In the genomic region with DNA sequence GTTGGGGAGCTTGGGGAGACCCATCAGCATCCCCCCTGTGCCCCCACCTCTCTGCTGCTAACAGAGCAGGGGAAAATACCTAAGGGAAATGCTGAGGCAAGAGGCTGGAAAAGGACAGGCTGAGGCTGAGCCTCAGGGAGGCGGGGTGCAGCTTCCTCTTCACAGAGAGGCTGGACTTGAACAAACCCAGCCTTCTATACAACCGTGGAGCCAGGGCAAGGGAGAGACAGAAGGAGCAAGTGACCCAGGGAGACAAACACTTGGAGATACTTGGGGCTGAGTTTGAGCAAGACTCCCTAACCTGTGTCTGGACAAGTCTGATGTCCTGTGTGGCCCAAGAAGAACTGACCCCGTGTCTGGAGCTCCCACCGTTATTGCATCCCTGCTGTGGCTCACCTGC, we compare ENCODE assay signal across 14 cellular contexts. TPM values are rescaled to one million over a fixed set of nuclear protein-coding genes. Genes with fewer than 3 reads are reported as not detected.
A peak's percentile ranks its signal among the peaks of the same experiment; 100 is the strongest.
DNase-seq lines count a peak whose midpoint lies in the region; ATAC-seq and TF ChIP-seq lines count a peak whose summit lies in the region.
"Had no signal": no experiment of that assay in that cellular context is flagged by ENCODE, and none has a peak within 500 bp of the region (broad histone marks: within the 10 kb centered on the region; RNA-seq: fewer than 3 reads in every experiment).

Gene SLCO2B1 (plus strand): TSS at position 229 of the 400 bp plus-strand sequence. CDS start 275 bp downstream, outside the sequence.

- TF ChIP-seq CTCF in left lung (IDR thresholded peaks at IDR 0.05) (no peak), vagina (IDR thresholded peaks at IDR 0.05) (no peak)

- peaks cover 18% of the 10 kb centered on the region for H3K27me3 Mint-ChIP-seq in activated naive CD8-positive, alpha-beta T cell treated with anti-CD3 and anti-CD28 coated beads, Interleukin-2, amount 10 ng/mL, durations not matched to agents 7 days and 5 days
- no peaks in the 10 kb centered on the region for H3K27me3 Mint-ChIP-seq in activated naive CD8-positive, alpha-beta T cell treated with anti-CD3 and anti-CD28 coated beads for 36 hours

- H3K4me1 Mint-ChIP-seq in activated naive CD8-positive, alpha-beta T cell treated with anti-CD3 and anti-CD28 coated beads, Interleukin-2, amount 10 ng/mL, durations not matched to agents 7 days and 5 days: peaks cover 7% of the 10 kb centered on the region
- H3K4me1 Mint-ChIP-seq in activated naive CD8-positive, alpha-beta T cell treated with anti-CD3 and anti-CD28 coated beads for 36 hours: no peaks in the 10 kb centered on the region

- H3K9me3 ChIP-seq in left lung: no peaks in the 10 kb centered on the region
- no peaks in the 10 kb centered on the region for H3K9me3 ChIP-seq in vagina
- H3K9me3 ChIP-seq: A549 had no signal

- peak within 1 kb of the TSS; percentile 19 for H3K27ac Mint-ChIP-seq in activated naive CD8-positive, alpha-beta T cell treated with anti-CD3 and anti-CD28 coated beads, Interleukin-2, amount 10 ng/mL, durations not matched to agents 7 days and 5 days
- H3K27ac Mint-ChIP-seq in activated naive CD8-positive, alpha-beta T cell treated with anti-CD3 and anti-CD28 coated beads for 36 hours: no peak within 1 kb of the TSS
- H3K27ac Mint-ChIP-seq: activated naive CD8-positive, alpha-beta T cell treated with anti-CD3 and anti-CD28 coated beads, Interleukin-2, amount 50 U/mL, for 24 hours had no signal

- ATAC-seq in activated naive CD8-positive, alpha-beta T cell treated with anti-CD3 and anti-CD28 coated beads, Interleukin-2, amount 10 ng/mL, durations not matched to agents 7 days and 5 days (ENCODE audit: low read depth): no peak
- ATAC-seq in left lung: peak; percentile 47
- ATAC-seq in HG03520 (IDR thresholded peaks at IDR 0.05; ENCODE audit: unreplicated experiment): no peak
- ATAC-seq: activated naive CD8-positive, alpha-beta T cell treated with anti-CD3 and anti-CD28 coated beads, Interleukin-2, amount 50 U/mL, for 24 hours; naive thymus-derived CD8-positive, alpha-beta T cell had no signal

- TF ChIP-seq POLR2A in vagina (IDR thresholded peaks at IDR 0.05): no peak

- H3K4me3 ChIP-seq in left lung: peak within 1 kb of the TSS; percentile 21 to 53
- peak within 1 kb of the TSS; percentile 48 for H3K4me3 ChIP-seq in rectal smooth muscle tissue (ENCODE audit: low read length)
- peak within 1 kb of the TSS in 1 of 2 donors; percentile 29 for H3K4me3 ChIP-seq in vagina
- H3K4me3 ChIP-seq: A549 had no signal

- POLR2A ChIA-PET in activated naive CD8-positive, alpha-beta T cell treated with anti-CD3 and anti-CD28 coated beads, Interleukin-2, amount 10 ng/mL, durations not matched to agents 7 days and 5 days (lab: Charles Lee): interaction anchor here (0.5 kb wide), 1 partner anchor 496 kb away, joined by 4 read pairs; no protein-coding TSS in a partner anchor

- H3K4me1 ChIP-seq in left lung: peaks cover 4 to 71% of the 10 kb centered on the region in 2 donors
- no peaks in the 10 kb centered on the region for H3K4me1 ChIP-seq in rectal smooth muscle tissue (ENCODE audit: control insufficient read depth, insufficient read depth, low read length)
- no peaks in the 10 kb centered on the region for H3K4me1 ChIP-seq in vagina

- peak within 1 kb of the TSS; percentile 26 to 46 for H3K27ac ChIP-seq in left lung
- peak within 1 kb of the TSS; percentile 12 for H3K27ac ChIP-seq in rectal smooth muscle tissue (ENCODE audit: low read depth, low read length)
- H3K27ac ChIP-seq in vagina: no peak within 1 kb of the TSS
- H3K27ac ChIP-seq: A549 had no signal

- no peaks in the 10 kb centered on the region for H3K36me3 Mint-ChIP-seq in activated naive CD8-positive, alpha-beta T cell treated with anti-CD3 and anti-CD28 coated beads, Interleukin-2, amount 10 ng/mL, durations not matched to agents 7 days and 5 days
- H3K36me3 Mint-ChIP-seq in activated naive CD8-positive, alpha-beta T cell treated with anti-CD3 and anti-CD28 coated beads for 36 hours: no peaks in the 10 kb centered on the region
- H3K36me3 Mint-ChIP-seq: naive thymus-derived CD8-positive, alpha-beta T cell had no signal

- H3K4me3 Mint-ChIP-seq in activated naive CD8-positive, alpha-beta T cell treated with anti-CD3 and anti-CD28 coated beads, Interleukin-2, amount 10 ng/mL, durations not matched to agents 7 days and 5 days: no peak within 1 kb of the TSS
- H3K4me3 Mint-ChIP-seq in activated naive CD8-positive, alpha-beta T cell treated with anti-CD3 and anti-CD28 coated beads for 36 hours: no peak within 1 kb of the TSS
- H3K4me3 Mint-ChIP-seq: activated naive CD8-positive, alpha-beta T cell treated with anti-CD3 and anti-CD28 coated beads, Interleukin-2, amount 50 U/mL, for 24 hours; naive thymus-derived CD8-positive, alpha-beta T cell had no signal

- no peak for DNase-seq in activated naive CD8-positive, alpha-beta T cell treated with anti-CD3 and anti-CD28 coated beads, Interleukin-2, amount 10 ng/mL, durations not matched to agents 7 days and 5 days
- no peak for DNase-seq in activated naive CD8-positive, alpha-beta T cell treated with anti-CD3 and anti-CD28 coated beads for 36 hours
- DNase-seq in left lung (no peak), vagina (ENCODE audit: extremely low spot score in 2 of 2) (no peak), NCI-H146 (lab: John Stamatoyannopoulos, UW) (no peak), NCI-H1436 treated with DMSO at 0.1 percent for 48 hours (lab: John Stamatoyannopoulos, UW) (no peak)
- DNase-seq: activated CD8-positive, alpha-beta memory T cell treated with anti-CD3 and anti-CD28 coated beads for 24 hours; activated naive CD8-positive, alpha-beta T cell treated with anti-CD3 and anti-CD28 coated beads, Interleukin-2, amount 50 U/mL, for 24 hours; DMS79 treated with DMSO at 0.1 percent for 48 hours; stimulated activated naive CD4-positive, alpha-beta T cell treated with Interleukin-2 at 50 U/mL for 16 hours had no signal

- H3K9me3 Mint-ChIP-seq in activated naive CD8-positive, alpha-beta T cell treated with anti-CD3 and anti-CD28 coated beads, Interleukin-2, amount 10 ng/mL, durations not matched to agents 7 days and 5 days: no peaks in the 10 kb centered on the region
- H3K9me3 Mint-ChIP-seq in activated naive CD8-positive, alpha-beta T cell treated with anti-CD3 and anti-CD28 coated beads for 36 hours: no peaks in the 10 kb centered on the region
- H3K9me3 Mint-ChIP-seq: activated naive CD8-positive, alpha-beta T cell treated with anti-CD3 and anti-CD28 coated beads, Interleukin-2, amount 50 U/mL, for 24 hours; naive thymus-derived CD8-positive, alpha-beta T cell had no signal

- H3K27me3 ChIP-seq in left lung (no peaks in the 10 kb centered on the region), rectal smooth muscle tissue (ENCODE audit: control insufficient read depth, insufficient read depth, low read length) (no peaks in the 10 kb centered on the region), vagina (no peaks in the 10 kb centered on the region)

- peak within 1 kb of the TSS; percentile 1 for H3K9ac ChIP-seq in rectal smooth muscle tissue (ENCODE audit: low read length)

- H3K36me3 ChIP-seq in left lung (peaks cover 0 to 4% of the 10 kb centered on the region in 2 donors), rectal smooth muscle tissue (ENCODE audit: control insufficient read depth, insufficient read depth, low read length) (no peaks in the 10 kb centered on the region), vagina (no peaks in the 10 kb centered on the region)

- intact Hi-C loops in left lung (cut with DNase I): no loop called here
- intact Hi-C loops in vagina (cut with DNase I): no loop called here

RNA-seq across cellular contexts. Expression of gene SLCO2B1, which starts in this region (rescaled TPM):
- 1 to 10 TPM; 1.1 to 2.6 TPM for total RNA-seq in activated naive CD8-positive, alpha-beta T cell treated with anti-CD3 and anti-CD28 coated beads, Interleukin-2, amount 10 ng/mL, durations not matched to agents 7 days and 5 days
- not detected for total RNA-seq in activated naive CD8-positive, alpha-beta T cell treated with anti-CD3 and anti-CD28 coated beads for 36 hours
- total RNA-seq in left lung (100 to 1,000 TPM; 145 to 220 TPM), vagina (55.5 TPM)

Comparison
In these comparisons a context has a peak if more than half of its experiments do, and no peak if none do; other contexts are left out.
1. RNA of gene SLCO2B1 (total RNA-seq): 145 to 220 TPM in left lung and 55.5 TPM in vagina (single experiment); 1.1 to 2.6 TPM in activated naive CD8-positive, alpha-beta T cell treated with anti-CD3 and anti-CD28 coated beads, Interleukin-2, amount 10 ng/mL, durations not matched to agents 7 days and 5 days and not detected in activated naive CD8-positive, alpha-beta T cell treated with anti-CD3 and anti-CD28 coated beads for 36 hours; every median in the first group is over 10 times any median in the second.